ENCODE assay signal across 25 cellular contexts in the genomic region with DNA sequence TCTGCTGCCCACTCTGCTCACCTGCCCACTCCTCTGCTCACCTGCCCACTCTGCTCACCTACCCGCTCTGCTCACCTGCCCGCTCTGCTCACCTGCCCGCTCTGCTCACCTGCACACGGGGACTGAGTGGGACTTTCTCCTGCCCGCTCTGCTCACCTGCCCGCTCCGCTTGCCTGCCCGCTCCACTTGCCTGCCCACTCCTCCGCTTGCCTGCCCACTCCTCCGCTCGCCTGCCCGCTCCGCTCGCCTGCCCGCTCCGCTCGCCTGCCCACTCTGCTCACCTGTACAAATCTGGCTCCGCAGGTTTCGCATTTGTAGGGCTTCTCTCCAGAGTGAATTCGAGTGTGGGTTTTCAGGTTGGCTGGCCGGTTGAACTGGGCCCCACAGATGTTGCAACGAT. TPM values are rescaled to one million over a fixed set of nuclear protein-coding genes. Genes with fewer than 3 reads are reported as not detected.
"Had no signal": no experiment of that assay in that cellular context is flagged by ENCODE, and none has a peak within 500 bp of the region (broad histone marks: within the 10 kb centered on the region; RNA-seq: fewer than 3 reads in every experiment).

No MANE protein-coding gene starts in this region.

- DNase-seq: activated CD4-positive, alpha-beta T cell treated with anti-CD3 and anti-CD28 coated beads for 48 hours; activated CD4-positive, alpha-beta T cell treated with anti-CD3 and anti-CD28 coated beads, Interleukin-2, amount 50 U/mL, for 4 hours; activated CD8-positive, alpha-beta memory T cell treated with anti-CD3 and anti-CD28 coated beads, Interleukin-2, amount 50 U/mL, for 48 hours; activated CD8-positive, alpha-beta T cell treated with anti-CD3 and anti-CD28 coated beads, Interleukin-2, amount 10 ng/mL, durations not matched to agents 7 days and 5 days; activated effector memory CD4-positive, alpha-beta T cell treated with anti-CD3 and anti-CD28 coated beads, Interleukin-2, amount 50 U/mL, for 16 hours; activated naive CD4-positive, alpha-beta T cell treated with anti-CD3 and anti-CD28 coated beads for 36 hours; activated T-cell treated with anti-CD3 and anti-CD28 coated beads, Interleukin-2, amount 50 U/mL, for 1 hour; amygdala; NCI-H1105 treated with DMSO at 0.1 percent for 48 hours; NCI-H146; NCI-H1930; NCI-H2107; NCI-H226; PC-3; SHP77 treated with DMSO at 0.1 percent for 48 hours had no signal

- H3K4me3 ChIP-seq: cardiac muscle cell, K562 had no signal

- H3K27ac ChIP-seq: cardiac muscle cell had no signal

- H3K9me3 Mint-ChIP-seq: activated naive CD4-positive, alpha-beta T cell treated with anti-CD3 and anti-CD28 coated beads for 36 hours; brain; T-helper 1 cell treated with Interleukin-12 subunit alpha and Interleukin-12 subunit beta and Interleukin-4 antibody, amounts not matched to agents 30 μg/mL and 1 μg/mL, for 36 hours had no signal

- H3K27me3 Mint-ChIP-seq: activated naive CD8-positive, alpha-beta T cell; brain had no signal

- H3K27me3 ChIP-seq: cardiac muscle cell had no signal

- H3K27ac Mint-ChIP-seq: activated CD8-positive, alpha-beta T cell treated with anti-CD3 and anti-CD28 coated beads, Interleukin-2, amount 10 ng/mL, durations not matched to agents 7 days and 5 days; activated naive CD4-positive, alpha-beta T cell treated with anti-CD3 and anti-CD28 coated beads for 36 hours; activated naive CD8-positive, alpha-beta T cell; brain; T-helper 1 cell treated with Interleukin-12 subunit alpha and Interleukin-12 subunit beta and Interleukin-4 antibody, amounts not matched to agents 30 μg/mL and 1 μg/mL, for 36 hours had no signal

- ATAC-seq: activated CD4-positive, CD25-positive, alpha-beta regulatory T cell treated with anti-CD3 and anti-CD28 coated beads, Interleukin-2, amount 50 U/mL, for 24 hours; activated CD8-positive, alpha-beta T cell treated with anti-CD3 and anti-CD28 coated beads, Interleukin-2, amount 10 ng/mL, durations not matched to agents 7 days and 5 days; K562; PC-3 had no signal

- H3K4me3 Mint-ChIP-seq: activated CD8-positive, alpha-beta T cell treated with anti-CD3 and anti-CD28 coated beads, Interleukin-2, amount 10 ng/mL, durations not matched to agents 7 days and 5 days; activated naive CD4-positive, alpha-beta T cell treated with anti-CD3 and anti-CD28 coated beads for 36 hours; activated naive CD8-positive, alpha-beta T cell; brain; T-helper 1 cell treated with Interleukin-12 subunit alpha and Interleukin-12 subunit beta and Interleukin-4 antibody, amounts not matched to agents 30 μg/mL and 1 μg/mL, for 36 hours had no signal

- FAIRE-seq: astrocyte, K562, RCC 7860 had no signal

RNA-seq across cellular contexts. Expression of gene RTP2, which starts 22.9 kb away (rescaled TPM):
- total RNA-seq: activated CD8-positive, alpha-beta T cell treated with anti-CD3 and anti-CD28 coated beads, Interleukin-2, amount 10 ng/mL, durations not matched to agents 7 days and 5 days; activated naive CD4-positive, alpha-beta T cell treated with anti-CD3 and anti-CD28 coated beads for 36 hours; astrocyte; cardiac muscle cell; K562; NCI-H460; PC-3; SK-MEL-5 had no signal
- polyA plus RNA-seq: cardiac muscle cell, K562 had no signal

RNA-seq across cellular contexts. Expression of gene SST, which starts 55.0 kb away (rescaled TPM):
- total RNA-seq: activated CD8-positive, alpha-beta T cell treated with anti-CD3 and anti-CD28 coated beads, Interleukin-2, amount 10 ng/mL, durations not matched to agents 7 days and 5 days; activated naive CD4-positive, alpha-beta T cell treated with anti-CD3 and anti-CD28 coated beads for 36 hours; K562; NCI-H460; PC-3; SK-MEL-5 had no signal
- polyA plus RNA-seq: K562 had no signal
